Comparison of ENCODE assay signal across 8 cellular contexts in genomic region chr22:29907753-29908515, GRCh38. TPM values are rescaled to one million over a fixed set of nuclear protein-coding genes. Genes with fewer than 3 reads are reported as not detected.
DNase-seq lines count a peak whose midpoint lies in the region; ATAC-seq, FAIRE-seq and TF ChIP-seq lines count a peak whose summit lies in the region.

No MANE protein-coding gene starts in this region.

- FAIRE-seq in keratinocyte (lab: Jason Lieb, UNC): peak; percentile 100

- no peaks in the 10 kb centered on the region for H3K36me3 ChIP-seq in A673 (ENCODE audit: insufficient read depth, low read length, poor library complexity, severe bottlenecking)
- H3K36me3 ChIP-seq in body of pancreas (replicated peaks in 1 of 2; ENCODE audit: insufficient read depth in 1 of 2, low read depth in 2 of 2): no peaks in the 10 kb centered on the region
- H3K36me3 ChIP-seq in keratinocyte (ENCODE audit: control insufficient read depth in 2 of 2, extremely low read depth in 1 of 2, insufficient read depth in 2 of 2, low read length in 2 of 2): peaks cover 0 to 1% of the 10 kb centered on the region in 2 experiments

- TF ChIP-seq CTCF in A673 (conservative IDR thresholded peaks at IDR 0.05; ENCODE audit: low read depth, low read length) (no peak), body of pancreas (IDR thresholded peaks at IDR 0.05) (no peak), keratinocyte (optimal IDR thresholded peaks at IDR 0.05 in 1 of 3, IDR thresholded peaks at IDR 0.05 in 1 of 3, conservative IDR thresholded peaks at IDR 0.05 in 1 of 3; ENCODE audit: extremely low read depth in 1 of 3, insufficient read depth in 2 of 3, low read length in 3 of 3) (no peak)

- ATAC-seq in body of pancreas (peak; percentile 87), GM18861 (IDR thresholded peaks at IDR 0.05; ENCODE audit: unreplicated experiment) (no peak)
- peak; percentile 59 to 67 for ATAC-seq in stimulated activated naive B cell treated with anti-CD40 and anti-IgM and Interleukin-4, amounts not matched to agents 10 μg/mL and 1 μg/mL and 100 μg/mL, for 72 hours (replicated peaks)

- H3K27me3 ChIP-seq in A673 (replicated peaks; ENCODE audit: insufficient read depth, low read depth, low read length, poor library complexity) (no peaks in the 10 kb centered on the region), body of pancreas (no peaks in the 10 kb centered on the region), keratinocyte (ENCODE audit: control insufficient read depth, extremely low read depth, insufficient read depth, low read length) (no peaks in the 10 kb centered on the region)

- CTCF ChIA-PET in A673 (lab: Charles Lee): no interaction called here

- no peaks in the 10 kb centered on the region for H3K9me3 Mint-ChIP-seq in stimulated activated naive B cell treated with anti-CD40 and anti-IgM and Interleukin-4, amounts not matched to agents 10 μg/mL and 1 μg/mL and 100 μg/mL, for 72 hours

- H2AFZ ChIP-seq in keratinocyte (ENCODE audit: control insufficient read depth, low read length): no peak overlapping the region

- H3K4me1 Mint-ChIP-seq in stimulated activated naive B cell treated with anti-CD40 and anti-IgM and Interleukin-4, amounts not matched to agents 10 μg/mL and 1 μg/mL and 100 μg/mL, for 72 hours: peaks cover 24 to 68% of the 10 kb centered on the region in 2 donors

- no peak for TF ChIP-seq POLR2A in body of pancreas (IDR thresholded peaks at IDR 0.05)

- DNase-seq in A673 (ENCODE audit: low spot score) (peak; percentile 91), GM04504 (ENCODE audit: low read depth) (peak; percentile 78), NCI-H460 (ENCODE audit: extremely low read depth, low read depth) (peak; percentile 79), body of pancreas (peak; percentile 87 to 95 (median 90)), keratinocyte (ENCODE audit: low read depth, low spot score) (peak; percentile 78)
- no peak for DNase-seq in stimulated activated naive B cell treated with anti-CD40 and anti-IgM and Interleukin-4, amounts not matched to agents 10 μg/mL and 1 μg/mL and 100 μg/mL, for 72 hours
- no peak for DNase-seq in activated CD8-positive, alpha-beta memory T cell treated with anti-CD3 and anti-CD28 coated beads, Interleukin-2, amount 50 U/mL, for 48 hours

- H3K4me3 Mint-ChIP-seq in stimulated activated naive B cell treated with anti-CD40 and anti-IgM and Interleukin-4, amounts not matched to agents 10 μg/mL and 1 μg/mL and 100 μg/mL, for 72 hours: no peak overlapping the region

- no peaks in the 10 kb centered on the region for H4K20me1 ChIP-seq in keratinocyte (ENCODE audit: control insufficient read depth, extremely low read depth, insufficient read depth, low read length)

- 26 to 28% methylated on average over 5 of the region's 5 CpGs for WGBS in body of pancreas, 2 donors

- no peaks in the 10 kb centered on the region for H3K36me3 Mint-ChIP-seq in stimulated activated naive B cell treated with anti-CD40 and anti-IgM and Interleukin-4, amounts not matched to agents 10 μg/mL and 1 μg/mL and 100 μg/mL, for 72 hours

- peaks cover 69% of the 10 kb centered on the region for H3K79me2 ChIP-seq in keratinocyte (ENCODE audit: control insufficient read depth, insufficient read depth, low read length)

- intact Hi-C loops in A673 (cut with micrococcal nuclease; ENCODE audit: unreplicated experiment): no loop called here
- intact Hi-C loops in body of pancreas (cut with DNase I): no loop called here

- H3K4me2 ChIP-seq in keratinocyte (ENCODE audit: control insufficient read depth, extremely low read depth, insufficient read depth, low read depth, low read length): peak overlapping the region; percentile 72

- H3K27me3 Mint-ChIP-seq in stimulated activated naive B cell treated with anti-CD40 and anti-IgM and Interleukin-4, amounts not matched to agents 10 μg/mL and 1 μg/mL and 100 μg/mL, for 72 hours: no peaks in the 10 kb centered on the region

- H3K4me3 ChIP-seq in A673 (ENCODE audit: low read depth, low read length, poor library complexity, severe bottlenecking) (no peak overlapping the region), body of pancreas (no peak overlapping the region), keratinocyte (ENCODE audit: control insufficient read depth in 2 of 3, extremely low read depth in 1 of 3, insufficient read depth in 2 of 3, low read depth in 1 of 3, low read length in 3 of 3) (peak overlapping the region in 2 of 3 experiments; percentile 41 to 43)

- no peaks in the 10 kb centered on the region for H3K9me3 ChIP-seq in A673 (ENCODE audit: low read depth, low read length, poor library complexity, severe bottlenecking)
- H3K9me3 ChIP-seq in body of pancreas: no peaks in the 10 kb centered on the region
- H3K9me3 ChIP-seq in keratinocyte (ENCODE audit: control insufficient read depth, low read depth, low read length): no peaks in the 10 kb centered on the region

- no TSS peak for BruUV-seq in A673 (replicated peaks; lab: Mats Ljungman, UMichigan)

- H3K4me1 ChIP-seq in A673 (ENCODE audit: insufficient read depth, low read length, poor library complexity, severe bottlenecking): peaks cover 29% of the 10 kb centered on the region
- peaks cover 46% of the 10 kb centered on the region for H3K4me1 ChIP-seq in body of pancreas
- peaks cover 15% of the 10 kb centered on the region for H3K4me1 ChIP-seq in keratinocyte (ENCODE audit: control insufficient read depth, extremely low read depth, insufficient read depth, low read length)

- peak overlapping the region; percentile 23 for H3K27ac ChIP-seq in A673 (ENCODE audit: low read depth, low read length, poor library complexity, severe bottlenecking)
- H3K27ac ChIP-seq in body of pancreas: peak overlapping the region in 3 of 4 donors; percentile 4 to 53 (median 42)
- H3K27ac ChIP-seq in keratinocyte (ENCODE audit: control insufficient read depth, insufficient read depth, low read length): peak overlapping the region; percentile 66

- no peak overlapping the region for H3K27ac Mint-ChIP-seq in stimulated activated naive B cell treated with anti-CD40 and anti-IgM and Interleukin-4, amounts not matched to agents 10 μg/mL and 1 μg/mL and 100 μg/mL, for 72 hours

- dilution Hi-C loops in keratinocyte (cut with MboI; ENCODE audit: extremely low pct_ligation_motif_present, low sequenced_read_pairs): no loop called here

- no peak overlapping the region for H3K9ac ChIP-seq in keratinocyte (ENCODE audit: control insufficient read depth, extremely low read depth, insufficient read depth, low read length)

- peaks cover 3% of the 10 kb centered on the region for H3K9me1 ChIP-seq in keratinocyte (ENCODE audit: control insufficient read depth, extremely low read depth, insufficient read depth, low read length)

- POLR2A ChIA-PET in A673 (lab: Charles Lee; ENCODE audit: low non-redundant PET): no interaction called here

RNA-seq across cellular contexts. Expression of gene MTMR3, which starts 25.0 kb away (rescaled TPM):
- total RNA-seq in A673 (2021): 25.0 and 26.4 TPM in 2 replicates
- total RNA-seq in NCI-H460 (2014; rRNA removed; shearing (Covaris generic)): 10.1 and 11.2 TPM in 2 replicates
- 7.7 and 16.2 TPM in 2 replicates for polyA plus RNA-seq in NCI-H460 (2014; cell fraction: nucleus; rRNA removed)
- 10 to 100 TPM; 37.9 to 46.7 TPM for total RNA-seq in body of pancreas
- polyA plus RNA-seq in keratinocyte: 16.4 to 22.1 TPM (median 16.5 TPM) in 3 replicates
- polyA plus RNA-seq in keratinocyte (2011; ENCODE audit: low read depth): 12.4 TPM
- polyA plus RNA-seq in keratinocyte (2011; cell fraction: cytosol; rRNA removed): 13.5 and 14.9 TPM in 2 replicates
- polyA plus RNA-seq in keratinocyte (2011; cell fraction: nucleus; rRNA removed): 60.2 and 68.9 TPM in 2 replicates
- 13.2 and 23.4 TPM in 2 replicates for polyA plus RNA-seq in keratinocyte (2012; ENCODE audit: low replicate concordance)
- polyA minus RNA-seq in keratinocyte: 52.0 to 64.4 TPM (median 64.3 TPM) in 3 replicates
- polyA minus RNA-seq in keratinocyte (2011; cell fraction: cytosol; rRNA and poly(A)+ RNA removed): 22.3 TPM
- 48.1 and 73.0 TPM in 2 replicates for polyA minus RNA-seq in keratinocyte (2011; cell fraction: nucleus; rRNA and poly(A)+ RNA removed)

Comparison
In these comparisons a context has a peak if more than half of its experiments do, and no peak if none do; other contexts are left out.
1. DNase-seq: peak in A673 (single experiment), GM04504 (single experiment), NCI-H460 (single experiment), body of pancreas (4 of 4) and keratinocyte (single experiment); none in stimulated activated naive B cell treated with anti-CD40 and anti-IgM and Interleukin-4, amounts not matched to agents 10 μg/mL and 1 μg/mL and 100 μg/mL, for 72 hours (single experiment) and activated CD8-positive, alpha-beta memory T cell treated with anti-CD3 and anti-CD28 coated beads, Interleukin-2, amount 50 U/mL, for 48 hours (single experiment).
2. H3K4me3 ChIP-seq: peak in keratinocyte (2 of 3); none in A673 (single experiment) and body of pancreas (0 of 2).
3. Peak in every context shown above with its lines, with median percentiles within 50 percentile points of each other: H3K27ac ChIP-seq.